8 cellular contexts compared by ENCODE assay signal in genomic region chr16:46789499-46790414, GRCh38. TPM values are rescaled to one million over a fixed set of nuclear protein-coding genes. Genes with fewer than 3 reads are reported as not detected.
DNase-seq lines count a peak whose midpoint lies in the region; FAIRE-seq and TF ChIP-seq lines count a peak whose summit lies in the region.

No MANE protein-coding gene starts in this region.

- H3K4me3 ChIP-seq in lower leg skin (ENCODE audit: low read depth, poor library complexity, severe bottlenecking): peak overlapping the region; percentile 64

- peaks cover 36% of the 10 kb centered on the region for H3K36me3 Mint-ChIP-seq in HFFc6 (ENCODE audit: low read depth)

- H3K4me1 Mint-ChIP-seq in HFFc6 (ENCODE audit: low read depth): peaks cover 17% of the 10 kb centered on the region

- TF ChIP-seq POLR2A in GM12891 (IDR thresholded peaks at IDR 0.05; ENCODE audit: low read depth, low read length): peak; percentile 67; the same call in 1 of the 2 replicates
- TF ChIP-seq POLR2A in lower leg skin (IDR thresholded peaks at IDR 0.05): no peak

- intact Hi-C loops in lower leg skin (cut with DNase I; ENCODE audit: low total_unique reads): no loop called here

- DNase-seq in GM12891 (ENCODE audit: insufficient read length, low spot score) (peak; percentile 66), HFFc6 (peak; percentile 47), NCI-H2107 treated with DMSO at 0.1 percent for 48 hours (lab: John Stamatoyannopoulos, UW; ENCODE audit: unreplicated experiment) (peak; percentile 43), dermis blood vessel endothelial cell (peak; percentile 71), lower leg skin (ENCODE audit: low spot score in 2 of 2) (peak; percentile 55 to 90), NCI-H1048 (lab: John Stamatoyannopoulos, UW) (no peak)
- peak; percentile 70 to 71 for DNase-seq in activated CD4-positive, alpha-beta T cell treated with anti-CD3 and anti-CD28 coated beads, Interleukin-2, amount 50 U/mL, for 4 hours
- DNase-seq in stimulated activated CD4-positive, alpha-beta T cell treated with anti-CD3 and anti-CD28 coated beads, Interleukin-4, amount 100 ng/mL, for 4 hours: peak; percentile 72 to 78

- H3K4me3 Mint-ChIP-seq in HFFc6: peak overlapping the region; percentile 88

- peaks cover 7% of the 10 kb centered on the region for H3K27me3 Mint-ChIP-seq in HFFc6 (ENCODE audit: insufficient read depth)

- peak overlapping the region; percentile 93 for H3K27ac Mint-ChIP-seq in HFFc6

- FAIRE-seq in GM12891 (lab: Jason Lieb, UNC): peak; percentile 84

- 8 to 13% methylated on average over 26 to 43 of the region's 43 CpGs for WGBS in lower leg skin, 2 donors

- peaks cover 13% of the 10 kb centered on the region for H3K9me3 Mint-ChIP-seq in HFFc6

- TF ChIP-seq CTCF in HFFc6 (IDR thresholded peaks at IDR 0.05) (no peak), lower leg skin (IDR thresholded peaks at IDR 0.05) (no peak)

TF ChIP-seq in GM12891, 5 proteins besides CTCF, POLR2A, EP300 and RAD21:
- TF ChIP-seq PAX5 (IDR thresholded peaks at IDR 0.05; ENCODE audit: insufficient read depth, low read length, severe bottlenecking): no peak
- TF ChIP-seq TAF1 (IDR thresholded peaks at IDR 0.05; ENCODE audit: low read depth, low read length): peak; percentile 40
- TF ChIP-seq POU2F2 (IDR thresholded peaks at IDR 0.05; ENCODE audit: low read depth, low read length): no peak
- TF ChIP-seq POLR2AphosphoS5 (IDR thresholded peaks at IDR 0.05; ENCODE audit: low read depth, low read length): peak; percentile 78
- no peak for TF ChIP-seq SPI1 (IDR thresholded peaks at IDR 0.05; ENCODE audit: low read depth, low read length)

RNA-seq across cellular contexts. Expression of gene C16orf87, which starts 41.2 kb away (rescaled TPM):
- 15.4 TPM for polyA plus RNA-seq in GM12891 (2012; ENCODE audit: low read depth, missing spikeins)
- total RNA-seq in HFFc6 (2021; fragmentation: NEBNext Ultra II Directional; extraction: Animal tissue kit (Norgen Biotek cat#: 25700)): 10 to 100 TPM; 14.6 to 17.5 (median 15.4) TPM
- total RNA-seq in dermis blood vessel endothelial cell (10.9 and 11.2 TPM in 2 replicates), lower leg skin (10 to 100 TPM in 1 of 4 donors, 1 to 10 TPM in 3; 5.5 to 14.9 (median 7.9) TPM)

RNA-seq across cellular contexts. Expression of gene MYLK3, which starts 41.6 kb away (rescaled TPM):
- 0.21 TPM for polyA plus RNA-seq in GM12891 (2012; ENCODE audit: low read depth, missing spikeins)
- under 1 TPM in 5 of 6 experiments, not detected in 1; 0.02 to 0.35 (median 0.19) TPM for total RNA-seq in HFFc6 (2021; fragmentation: NEBNext Ultra II Directional; extraction: Animal tissue kit (Norgen Biotek cat#: 25700))
- total RNA-seq in dermis blood vessel endothelial cell (0.34 and 0.37 TPM in 2 replicates), lower leg skin (under 1 TPM in 3 of 4 donors, not detected in 1; 0.11 to 0.86 (median 0.19) TPM)
